In the genomic region with DNA sequence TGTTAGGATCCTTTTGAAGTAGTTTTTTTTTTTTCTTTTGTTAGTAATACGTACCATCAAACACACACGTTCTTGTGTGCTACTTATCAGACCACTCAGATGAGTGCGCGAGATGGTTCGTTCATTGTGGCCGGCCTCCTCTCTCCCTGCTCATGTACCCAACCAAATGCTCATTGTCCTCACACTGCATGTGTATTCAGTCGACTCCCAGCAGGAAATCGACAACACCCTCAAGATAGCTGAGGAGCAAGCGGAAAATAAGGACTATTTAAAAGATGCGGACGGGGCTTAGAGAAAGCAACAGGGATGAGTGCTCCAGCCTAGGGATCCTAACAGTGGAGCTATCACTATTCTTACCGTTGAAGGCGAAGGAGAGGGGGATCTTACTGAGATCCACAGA, we compare ENCODE assay signal across 18 cellular contexts.
DNase-seq lines count a peak whose midpoint lies in the region; ATAC-seq and TF ChIP-seq lines count a peak whose summit lies in the region.
"Had no signal": no experiment of that assay in that cellular context is flagged by ENCODE, and none has a peak within 500 bp of the region (broad histone marks: within the 10 kb centered on the region; RNA-seq: fewer than 3 reads in every experiment).

No MANE protein-coding gene starts in this region.

- H3K9me3 Mint-ChIP-seq in endodermal cell, result no peaks in the 10 kb centered on the region
- H3K9me3 Mint-ChIP-seq in stimulated activated effector memory CD8-positive, alpha-beta T cell treated with anti-CD3 and anti-CD28 coated beads, Interleukin-12 subunit alpha, Interleukin-12 subunit beta, amount 100 ng/mL, for 72 hours, result no peaks in the 10 kb centered on the region
- H3K9me3 Mint-ChIP-seq: CD8-positive, alpha-beta T cell had no signal

- H3K9me3 ChIP-seq in left ventricle myocardium inferior (replicated peaks), result no peaks in the 10 kb centered on the region
- H3K9me3 ChIP-seq in endodermal cell (ENCODE audit: control insufficient read depth, low read length), result peaks cover 7% of the 10 kb centered on the region
- H3K9me3 ChIP-seq: HAP-1 had no signal

- no peak overlapping the region for H3K27ac Mint-ChIP-seq in endodermal cell
- no peak overlapping the region for H3K27ac Mint-ChIP-seq in stimulated activated effector memory CD8-positive, alpha-beta T cell treated with anti-CD3 and anti-CD28 coated beads, Interleukin-12 subunit alpha, Interleukin-12 subunit beta, amount 100 ng/mL, for 72 hours
- H3K27ac Mint-ChIP-seq: B cell; CD8-positive, alpha-beta T cell had no signal

- H3K4ac ChIP-seq in mesendoderm (ENCODE audit: low read depth, low read length), result no peak overlapping the region

- peak overlapping the region; percentile 61 for H3K27ac ChIP-seq in left ventricle myocardium inferior (replicated peaks)
- H3K27ac ChIP-seq in endodermal cell (ENCODE audit: low read depth, low read length), result no peak overlapping the region
- H3K27ac ChIP-seq in mesendoderm (ENCODE audit: low read depth, low read length), result no peak overlapping the region

- no peaks in the 10 kb centered on the region for H3K36me3 Mint-ChIP-seq in endodermal cell (ENCODE audit: low read depth)
- no peaks in the 10 kb centered on the region for H3K36me3 Mint-ChIP-seq in stimulated activated effector memory CD8-positive, alpha-beta T cell treated with anti-CD3 and anti-CD28 coated beads, Interleukin-12 subunit alpha, Interleukin-12 subunit beta, amount 100 ng/mL, for 72 hours
- H3K36me3 Mint-ChIP-seq: CD8-positive, alpha-beta T cell had no signal

- no peak for DNase-seq in left ventricle myocardium inferior
- DNase-seq in Right ventricle myocardium superior, result no peak
- DNase-seq in endodermal cell, result peak; percentile 62
- peak; percentile 83 for DNase-seq in mesendoderm
- no peak for DNase-seq in stimulated activated effector memory CD8-positive, alpha-beta T cell treated with anti-CD3 and anti-CD28 coated beads, Interleukin-12 subunit alpha, Interleukin-12 subunit beta, amount 100 ng/mL, for 72 hours (ENCODE audit: low spot score in 2 of 2)
- no peak for DNase-seq in OCI-M1 (lab: John Stamatoyannopoulos, UW)
- no peak for DNase-seq in pons (ENCODE audit: low spot score)
- no peak for DNase-seq in NCI-H446 treated with DMSO at 0.1 percent for 48 hours (lab: John Stamatoyannopoulos, UW)
- DNase-seq: 8988T; CD8-positive, alpha-beta T cell; DMS53; DND-41; EL had no signal

- intact Hi-C loops in left ventricle myocardium inferior (cut with micrococcal nuclease) (no loop called here), Right ventricle myocardium superior (cut with DNase I) (no loop called here)

- H3K18ac ChIP-seq in mesendoderm (ENCODE audit: low read length), result no peak overlapping the region

- no peak overlapping the region for H2BK5ac ChIP-seq in mesendoderm (ENCODE audit: low read length)

- ATAC-seq in Right ventricle myocardium superior (ENCODE audit: poor library complexity), result no peak
- peak; percentile 16 for ATAC-seq in stimulated activated effector memory CD8-positive, alpha-beta T cell treated with anti-CD3 and anti-CD28 coated beads, Interleukin-12 subunit alpha, Interleukin-12 subunit beta, amount 100 ng/mL, for 72 hours
- ATAC-seq: CD8-positive, alpha-beta T cell; GM12878; HepG2 had no signal

- no peak overlapping the region for H3K9ac ChIP-seq in endodermal cell (ENCODE audit: extremely low read depth, low read length, poor library complexity, severe bottlenecking)
- no peak overlapping the region for H3K9ac ChIP-seq in mesendoderm (ENCODE audit: low read length)
- H3K9ac ChIP-seq: BLaER1 treated with 17β-estradiol and CSF1 and Interleukin-3, amounts not matched to agents 10 nM and 100 nM had no signal

- no peak overlapping the region for H2AK5ac ChIP-seq in mesendoderm (ENCODE audit: low read length)

- H3K4me1 Mint-ChIP-seq in endodermal cell, result peaks cover 25% of the 10 kb centered on the region
- no peaks in the 10 kb centered on the region for H3K4me1 Mint-ChIP-seq in stimulated activated effector memory CD8-positive, alpha-beta T cell treated with anti-CD3 and anti-CD28 coated beads, Interleukin-12 subunit alpha, Interleukin-12 subunit beta, amount 100 ng/mL, for 72 hours
- H3K4me1 Mint-ChIP-seq: B cell had no signal

- no peak overlapping the region for H3K4me2 ChIP-seq in mesendoderm (ENCODE audit: low read length)

- no peak overlapping the region for H2BK15ac ChIP-seq in mesendoderm (replicated peaks; ENCODE audit: low read depth)

- H3K27me3 ChIP-seq in left ventricle myocardium inferior (ENCODE audit: low read depth) (no peaks in the 10 kb centered on the region), endodermal cell (ENCODE audit: control insufficient read depth, insufficient read depth, low read length, poor library complexity, severe bottlenecking) (no peaks in the 10 kb centered on the region), mesendoderm (ENCODE audit: insufficient read depth, low read length, poor library complexity) (no peaks in the 10 kb centered on the region)
- H3K27me3 ChIP-seq: BLaER1 treated with 17β-estradiol and CSF1 and Interleukin-3, amounts not matched to agents 10 nM and 100 nM had no signal

- H3K4me3 Mint-ChIP-seq in endodermal cell, result no peak overlapping the region
- no peak overlapping the region for H3K4me3 Mint-ChIP-seq in stimulated activated effector memory CD8-positive, alpha-beta T cell treated with anti-CD3 and anti-CD28 coated beads, Interleukin-12 subunit alpha, Interleukin-12 subunit beta, amount 100 ng/mL, for 72 hours
- H3K4me3 Mint-ChIP-seq: B cell; CD8-positive, alpha-beta T cell had no signal

- H3K4me3 ChIP-seq in left ventricle myocardium inferior (no peak overlapping the region), endodermal cell (ENCODE audit: low read length) (no peak overlapping the region), mesendoderm (ENCODE audit: low read length) (no peak overlapping the region)
- H3K4me3 ChIP-seq: BLaER1 treated with 17β-estradiol and CSF1 and Interleukin-3, amounts not matched to agents 10 nM and 100 nM; GM12878; HAP-1 had no signal

- no peaks in the 10 kb centered on the region for H3K79me1 ChIP-seq in mesendoderm (ENCODE audit: low read length)

- H3K27me3 Mint-ChIP-seq in endodermal cell (ENCODE audit: insufficient read depth), result peaks cover 15% of the 10 kb centered on the region
- H3K27me3 Mint-ChIP-seq: B cell had no signal

- WGBS in endodermal cell (ENCODE audit: insufficient coverage in 1 of 2, insufficient read length in 1 of 2), 2 experiments, result 83 to 92% methylated on average over 2 to 13 of the region's 13 CpGs
- WGBS in mesendoderm (ENCODE audit: extremely low coverage, insufficient coverage, low lambda C conversion rate), result no CpG with 5 or more reads among the region's 13 CpGs

- TF ChIP-seq CTCF in left ventricle myocardium inferior (IDR thresholded peaks at IDR 0.05; ENCODE audit: borderline replicate concordance), result no peak
- no peak for TF ChIP-seq CTCF in endodermal cell (conservative IDR thresholded peaks at IDR 0.05)

- no peak overlapping the region for H4K8ac ChIP-seq in mesendoderm (ENCODE audit: low read depth, low read length)

- H3K36me3 ChIP-seq in left ventricle myocardium inferior (no peaks in the 10 kb centered on the region), endodermal cell (ENCODE audit: control insufficient read depth, insufficient read depth, low read length) (no peaks in the 10 kb centered on the region), mesendoderm (ENCODE audit: control insufficient read depth, insufficient read depth, low read length) (no peaks in the 10 kb centered on the region)
- H3K36me3 ChIP-seq: BLaER1 treated with 17β-estradiol and CSF1 and Interleukin-3, amounts not matched to agents 10 nM and 100 nM; HAP-1 had no signal

- no peak overlapping the region for H4K5ac ChIP-seq in mesendoderm (ENCODE audit: low read length)

- no peak overlapping the region for H3K56ac ChIP-seq in mesendoderm (ENCODE audit: low read length)

- no peak overlapping the region for H3K23ac ChIP-seq in mesendoderm (ENCODE audit: low read length)

- H3K79me2 ChIP-seq in mesendoderm (ENCODE audit: control insufficient read depth, insufficient read depth, low read length), result no peaks in the 10 kb centered on the region

- H3K4me1 ChIP-seq in left ventricle myocardium inferior (peaks cover 4% of the 10 kb centered on the region), endodermal cell (ENCODE audit: control insufficient read depth, insufficient read depth, low read length) (peaks cover 8% of the 10 kb centered on the region), mesendoderm (ENCODE audit: control insufficient read depth, low read depth, low read length) (peaks cover 2% of the 10 kb centered on the region)
- H3K4me1 ChIP-seq: HAP-1 had no signal

- H2BK120ac ChIP-seq in mesendoderm (ENCODE audit: low read depth, low read length), result no peak overlapping the region

Comparison
In these comparisons a context has a peak if more than half of its experiments do, and no peak if none do; other contexts are left out.
1. DNase-seq: peak in endodermal cell (single experiment) and mesendoderm (single experiment); none in left ventricle myocardium inferior (single experiment), Right ventricle myocardium superior (single experiment), stimulated activated effector memory CD8-positive, alpha-beta T cell treated with anti-CD3 and anti-CD28 coated beads, Interleukin-12 subunit alpha, Interleukin-12 subunit beta, amount 100 ng/mL, for 72 hours (0 of 2), OCI-M1 (single experiment), pons (single experiment) and NCI-H446 treated with DMSO at 0.1 percent for 48 hours (single experiment).